ENCODE assay signal across 13 cellular contexts in the genomic region with DNA sequence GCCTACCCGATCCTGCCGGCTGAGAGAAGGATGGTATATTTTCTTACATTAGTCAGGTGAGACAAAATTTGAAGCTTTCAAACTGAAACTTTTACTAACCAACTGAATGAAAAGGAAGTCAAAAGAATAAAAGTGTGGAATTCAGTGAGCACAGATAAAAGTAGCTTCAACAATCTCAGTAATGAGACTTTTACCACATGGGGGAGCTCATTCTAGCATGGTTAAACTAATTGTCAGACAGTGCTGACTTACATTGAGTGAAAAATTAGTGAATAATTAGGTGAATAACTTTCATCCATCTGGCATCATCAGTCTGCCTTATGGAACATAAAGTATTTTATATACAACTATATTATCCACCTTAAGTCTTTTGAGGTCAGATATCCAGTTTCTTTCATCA. TPM values are rescaled to one million over a fixed set of nuclear protein-coding genes. Genes with fewer than 3 reads are reported as not detected.
DNase-seq lines count a peak whose midpoint lies in the region; ATAC-seq, FAIRE-seq and TF ChIP-seq lines count a peak whose summit lies in the region.
"Had no signal": no experiment of that assay in that cellular context is flagged by ENCODE, and none has a peak within 500 bp of the region (broad histone marks: within the 10 kb centered on the region; RNA-seq: fewer than 3 reads in every experiment).

No MANE protein-coding gene starts in this region.

- dilution Hi-C loops in endothelial cell of umbilical vein (cut with MboI; ENCODE audit: extremely low pct_ligation_motif_present, low sequenced_read_pairs), result no loop called here

- H3K79me2 ChIP-seq in OCI-LY1 (ENCODE audit: insufficient read depth, low read length) (no peaks in the 10 kb centered on the region), endothelial cell of umbilical vein (ENCODE audit: control insufficient read depth, insufficient read depth, low read length) (no peaks in the 10 kb centered on the region)

- intact Hi-C loops in right cardiac atrium (cut with DNase I), result loop anchor here in 1 of 4 donors (10.0 kb wide), 1 partner anchor 112 kb away; no protein-coding TSS in a partner anchor
- intact Hi-C loops in endothelial cell of umbilical vein (cut with micrococcal nuclease), result loop anchor here (1.0 kb wide), 2 partner anchors 101 to 115 kb away; no protein-coding TSS in a partner anchor

- H3K9me1 ChIP-seq in endothelial cell of umbilical vein (replicated peaks; ENCODE audit: control insufficient read depth, extremely low read depth, insufficient read depth, low read length), result no peaks in the 10 kb centered on the region

- peak in 1 of 2 donors; percentile 30 for DNase-seq in cardiac muscle cell (ENCODE audit: low read depth in 1 of 2, low spot score in 1 of 2)
- DNase-seq in right cardiac atrium, result no peak
- peak; percentile 25 for DNase-seq in endothelial cell of umbilical vein (ENCODE audit: low read depth, low spot score)
- peak; percentile 22 for DNase-seq in superior temporal gyrus (ENCODE audit: extremely low spot score)
- DNase-seq in GM12892 (ENCODE audit: insufficient read length), result no peak
- DNase-seq in C1 segment of cervical spinal cord (lab: John Stamatoyannopoulos, UW), result no peak
- no peak for DNase-seq in hypothalamus (lab: John Stamatoyannopoulos, UW)
- DNase-seq: CD4-positive, alpha-beta memory T cell; left ventricle myocardium inferior; MG63; sigmoid colon had no signal

- H3K9ac ChIP-seq in OCI-LY1 (ENCODE audit: low read length), result no peak overlapping the region
- H3K9ac ChIP-seq in endothelial cell of umbilical vein (replicated peaks; ENCODE audit: extremely low read depth, insufficient read depth, low read length), result no peak overlapping the region

- H3F3A ChIP-seq in OCI-LY1 (ENCODE audit: insufficient read depth, low read length), result no peaks in the 10 kb centered on the region

- no peak for ATAC-seq in right cardiac atrium
- ATAC-seq: stimulated activated effector memory CD8-positive, alpha-beta T cell treated with anti-CD3 and anti-CD28 coated beads, Interleukin-12 subunit alpha, Interleukin-12 subunit beta, amount 100 ng/mL, for 72 hours had no signal

- no peaks in the 10 kb centered on the region for H4K20me1 ChIP-seq in OCI-LY1 (ENCODE audit: insufficient read depth, low read length)
- H4K20me1 ChIP-seq in endothelial cell of umbilical vein (replicated peaks; ENCODE audit: control insufficient read depth, extremely low read depth, insufficient read depth, low read length), result no peaks in the 10 kb centered on the region

- H3K36me3 ChIP-seq in cardiac muscle cell (no peaks in the 10 kb centered on the region), OCI-LY1 (ENCODE audit: insufficient read depth, low read length) (no peaks in the 10 kb centered on the region), endothelial cell of umbilical vein (ENCODE audit: control insufficient read depth in 2 of 2, extremely low read depth in 1 of 2, insufficient read depth in 2 of 2, low read length in 2 of 2) (no peaks in the 10 kb centered on the region)
- H3K36me3 ChIP-seq: left ventricle myocardium inferior, MG63 had no signal

- H2AFZ ChIP-seq in OCI-LY1 (ENCODE audit: low read length) (no peak overlapping the region), endothelial cell of umbilical vein (ENCODE audit: low read depth, low read length) (no peak overlapping the region)

- H3K27ac ChIP-seq in cardiac muscle cell (no peak overlapping the region), right cardiac atrium (ENCODE audit: low read length) (no peak overlapping the region), OCI-LY1 (ENCODE audit: low read depth, low read length, poor library complexity, severe bottlenecking) (no peak overlapping the region), endothelial cell of umbilical vein (ENCODE audit: insufficient read depth, low read depth, low read length) (no peak overlapping the region)
- H3K27ac ChIP-seq: left ventricle myocardium inferior, sigmoid colon had no signal

- H3K4me2 ChIP-seq in OCI-LY1 (ENCODE audit: low read length), result no peak overlapping the region
- no peak overlapping the region for H3K4me2 ChIP-seq in endothelial cell of umbilical vein (ENCODE audit: insufficient read depth, low read length)

- no peaks in the 10 kb centered on the region for H3K4me1 ChIP-seq in cardiac muscle cell (ENCODE audit: low read depth)
- H3K4me1 ChIP-seq in right cardiac atrium (ENCODE audit: control insufficient read depth, insufficient read depth, low read length), result no peaks in the 10 kb centered on the region
- H3K4me1 ChIP-seq in OCI-LY1 (ENCODE audit: insufficient read depth, low read length, severe bottlenecking), result no peaks in the 10 kb centered on the region
- H3K4me1 ChIP-seq in endothelial cell of umbilical vein (ENCODE audit: control insufficient read depth, extremely low read depth, insufficient read depth, low read length), result no peaks in the 10 kb centered on the region
- H3K4me1 ChIP-seq: left ventricle myocardium inferior, sigmoid colon had no signal

- peak; percentile 43 for TF ChIP-seq CTCF in cardiac muscle cell (IDR thresholded peaks at IDR 0.05; ENCODE audit: low read depth, low read length)
- TF ChIP-seq CTCF in OCI-LY1 (IDR thresholded peaks at IDR 0.05; ENCODE audit: low read length), result peak; percentile 58
- peak; percentile 4 to 23 for TF ChIP-seq CTCF in endothelial cell of umbilical vein (IDR thresholded peaks at IDR 0.05; ENCODE audit: extremely low read depth in 1 of 2, insufficient read depth in 1 of 2, low read depth in 1 of 2, low read length in 2 of 2)

- H3K27me3 ChIP-seq in cardiac muscle cell (peaks cover 12% of the 10 kb centered on the region), right cardiac atrium (ENCODE audit: control insufficient read depth, insufficient read depth) (no peaks in the 10 kb centered on the region), OCI-LY1 (ENCODE audit: insufficient read depth, low read length) (no peaks in the 10 kb centered on the region), endothelial cell of umbilical vein (ENCODE audit: control insufficient read depth in 2 of 2, insufficient read depth in 2 of 2, low read length in 2 of 2) (peaks cover 11 to 17% of the 10 kb centered on the region in 2 experiments)
- H3K27me3 ChIP-seq: MG63, sigmoid colon had no signal

- FAIRE-seq in endothelial cell of umbilical vein (lab: Jason Lieb, UNC) (peak; percentile 70), GM12892 (lab: Jason Lieb, UNC) (no peak)

- H3K4me3 ChIP-seq in cardiac muscle cell (no peak overlapping the region), right cardiac atrium (ENCODE audit: low read length) (no peak overlapping the region), OCI-LY1 (ENCODE audit: low read depth, low read length, poor library complexity, severe bottlenecking) (no peak overlapping the region), endothelial cell of umbilical vein (replicated peaks in 1 of 3; ENCODE audit: insufficient read depth in 1 of 3, low read depth in 1 of 3, low read length in 3 of 3) (no peak overlapping the region)
- H3K4me3 ChIP-seq: left ventricle myocardium inferior, MG63, sigmoid colon had no signal

- TF ChIP-seq POLR2A in endothelial cell of umbilical vein (IDR thresholded peaks at IDR 0.05; ENCODE audit: low read depth, low read length), result no peak
- TF ChIP-seq POLR2A in GM12892 (IDR thresholded peaks at IDR 0.05; ENCODE audit: low read depth, low read length), result no peak

- no peaks in the 10 kb centered on the region for H3K9me2 ChIP-seq in OCI-LY1 (ENCODE audit: low read depth, low read length)

- CTCF ChIA-PET in endothelial cell of umbilical vein (lab: Charles Lee), result interaction anchor here (0.7 to 10.5 kb wide), 37 partner anchors 9 to 721 kb away, joined by 3 to 248 read pairs (median 5); a partner anchor contains a TSS

- H3K9me3 ChIP-seq in cardiac muscle cell (ENCODE audit: low read depth) (no peaks in the 10 kb centered on the region), right cardiac atrium (ENCODE audit: control insufficient read depth, low read length) (no peaks in the 10 kb centered on the region), OCI-LY1 (ENCODE audit: low read length) (no peaks in the 10 kb centered on the region), endothelial cell of umbilical vein (replicated peaks; ENCODE audit: control insufficient read depth, insufficient read depth, low read length) (no peaks in the 10 kb centered on the region)
- H3K9me3 ChIP-seq: left ventricle myocardium inferior, MG63, sigmoid colon had no signal

- POLR2A ChIA-PET in endothelial cell of umbilical vein (lab: Charles Lee), result no interaction called here

- 89% methylated on average over 2 of the region's 2 CpGs for whole genome bisulfite sequencing in right cardiac atrium

- no TSS peak for BruUV-seq in endothelial cell of umbilical vein (replicated peaks; lab: Mats Ljungman, UMichigan)

TF ChIP-seq in endothelial cell of umbilical vein, 7 proteins besides CTCF, POLR2A, EP300 and RAD21 (continues in another document):
- no peak for TF ChIP-seq POLR2AphosphoS5 (IDR thresholded peaks at IDR 0.05; ENCODE audit: insufficient read depth, low read depth, low read length)
- no peak for TF ChIP-seq GATA2 (IDR thresholded peaks at IDR 0.05; ENCODE audit: insufficient read depth, insufficient read length, low read depth, low read length)
- TF ChIP-seq MYC (IDR thresholded peaks at IDR 0.05; ENCODE audit: low read depth, low read length), result no peak

RNA-seq across cellular contexts. Expression of a gene that starts 8.4 kb away (rescaled TPM):
- total RNA-seq in cardiac muscle cell (not detected in 2 replicates), right cardiac atrium (not detected), endothelial cell of umbilical vein (not detected in 2 replicates)
- polyA plus RNA-seq in cardiac muscle cell (not detected in 2 replicates), right cardiac atrium (not detected), endothelial cell of umbilical vein (not detected in 2 replicates)
- not detected in 2 replicates for polyA plus RNA-seq in endothelial cell of umbilical vein (2011; cell fraction: cytosol; rRNA removed)
- not detected in 2 replicates for polyA plus RNA-seq in endothelial cell of umbilical vein (2011; cell fraction: nucleus; rRNA removed)
- not detected in 2 replicates for polyA plus RNA-seq in endothelial cell of umbilical vein (2012)
- not detected in 2 replicates for polyA minus RNA-seq in endothelial cell of umbilical vein
- polyA minus RNA-seq in endothelial cell of umbilical vein (2011; cell fraction: cytosol; rRNA and poly(A)+ RNA removed), result not detected
- polyA minus RNA-seq in endothelial cell of umbilical vein (2011; cell fraction: nucleus; rRNA and poly(A)+ RNA removed), result not detected in 2 replicates
- not detected for polyA plus RNA-seq in GM12892 (2012; ENCODE audit: missing spikeins)
- total RNA-seq: CD4-positive, alpha-beta memory T cell; left ventricle myocardium inferior; sigmoid colon had no signal
- polyA plus RNA-seq: CD4-positive, alpha-beta memory T cell had no signal

RNA-seq across cellular contexts. Expression of a gene that starts 33.8 kb away (rescaled TPM):
- total RNA-seq in cardiac muscle cell (5.4 and 5.5 TPM in 2 replicates), right cardiac atrium (10 to 100 TPM; 15.3 to 25.9 (median 20.3) TPM), endothelial cell of umbilical vein (14.6 and 16.7 TPM in 2 replicates)
- polyA plus RNA-seq in cardiac muscle cell (11.2 and 12.7 TPM in 2 replicates), right cardiac atrium (11.7 TPM), endothelial cell of umbilical vein (2.3 and 3.5 TPM in 2 replicates)
- polyA plus RNA-seq in endothelial cell of umbilical vein (2011; cell fraction: cytosol; rRNA removed), result 8.6 and 9.6 TPM in 2 replicates
- polyA plus RNA-seq in endothelial cell of umbilical vein (2011; cell fraction: nucleus; rRNA removed), result 7.6 and 12.7 TPM in 2 replicates
- 12.3 and 17.0 TPM in 2 replicates for polyA plus RNA-seq in endothelial cell of umbilical vein (2012)
- polyA minus RNA-seq in endothelial cell of umbilical vein, result 0.83 and 3.9 TPM in 2 replicates
- polyA minus RNA-seq in endothelial cell of umbilical vein (2011; cell fraction: cytosol; rRNA and poly(A)+ RNA removed), result 5.5 TPM
- polyA minus RNA-seq in endothelial cell of umbilical vein (2011; cell fraction: nucleus; rRNA and poly(A)+ RNA removed), result 3.5 and 4.8 TPM in 2 replicates
- polyA plus RNA-seq in GM12892 (2012; ENCODE audit: missing spikeins), result 28.2 TPM

Comparison
In these comparisons a context has a peak if more than half of its experiments do, and no peak if none do; other contexts are left out.
1. DNase-seq: peak in endothelial cell of umbilical vein (single experiment) and superior temporal gyrus (single experiment); none in right cardiac atrium (0 of 3), GM12892 (single experiment), C1 segment of cervical spinal cord (0 of 14) and hypothalamus (0 of 51).
2. Peak in every context shown above with its lines, with median percentiles within 50 percentile points of each other: CTCF ChIP-seq.